Comparison of ENCODE assay signal across 2 cellular contexts in the genomic region with DNA sequence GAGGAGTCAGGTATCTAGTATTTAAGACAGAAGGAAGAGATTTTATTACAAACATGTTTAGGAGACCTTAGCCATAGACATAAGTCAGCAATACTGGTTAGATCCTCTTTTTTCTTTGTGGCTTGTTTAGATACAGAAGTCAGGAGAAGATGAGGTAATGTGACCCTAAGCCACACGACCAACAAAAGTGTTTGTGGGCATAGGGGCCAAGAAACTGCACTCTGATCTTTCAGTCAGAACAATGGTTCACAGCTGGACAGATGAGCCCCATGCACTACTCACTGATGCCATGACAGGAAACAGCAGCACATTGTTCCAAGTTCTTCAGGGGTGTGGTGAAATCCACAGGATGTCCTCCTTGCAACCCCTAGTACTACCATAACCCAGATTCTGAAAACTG.
TF ChIP-seq lines count a peak whose summit lies in the region.

No MANE protein-coding gene starts in this region.

TF ChIP-seq in endothelial cell of umbilical vein, 7 proteins besides CTCF, POLR2A, EP300 and RAD21 (continued from another document):
- TF ChIP-seq MAX (IDR thresholded peaks at IDR 0.05; ENCODE audit: insufficient read depth, insufficient read length) (no peak), JUN (IDR thresholded peaks at IDR 0.05; ENCODE audit: borderline replicate concordance, insufficient read depth, insufficient read length, low read depth) (no peak)

TF ChIP-seq in SK-N-SH, 30 proteins besides CTCF, POLR2A, EP300 and RAD21 (continued from another document):
- TF ChIP-seq TAF1 (IDR thresholded peaks at IDR 0.05; ENCODE audit: borderline replicate concordance, low read depth, low read length) (no peak), CHD2 (IDR thresholded peaks at IDR 0.05; ENCODE audit: low read length, partially characterized antibody) (no peak), SIN3A (IDR thresholded peaks at IDR 0.05; ENCODE audit: borderline replicate concordance, low read depth, low read length) (no peak), TCF12 (IDR thresholded peaks at IDR 0.05) (no peak), TEAD4 (IDR thresholded peaks at IDR 0.05; ENCODE audit: borderline replicate concordance, insufficient read depth) (no peak), RCOR1 (IDR thresholded peaks at IDR 0.05; ENCODE audit: low read length) (no peak)
- TF ChIP-seq, protein P1, sequence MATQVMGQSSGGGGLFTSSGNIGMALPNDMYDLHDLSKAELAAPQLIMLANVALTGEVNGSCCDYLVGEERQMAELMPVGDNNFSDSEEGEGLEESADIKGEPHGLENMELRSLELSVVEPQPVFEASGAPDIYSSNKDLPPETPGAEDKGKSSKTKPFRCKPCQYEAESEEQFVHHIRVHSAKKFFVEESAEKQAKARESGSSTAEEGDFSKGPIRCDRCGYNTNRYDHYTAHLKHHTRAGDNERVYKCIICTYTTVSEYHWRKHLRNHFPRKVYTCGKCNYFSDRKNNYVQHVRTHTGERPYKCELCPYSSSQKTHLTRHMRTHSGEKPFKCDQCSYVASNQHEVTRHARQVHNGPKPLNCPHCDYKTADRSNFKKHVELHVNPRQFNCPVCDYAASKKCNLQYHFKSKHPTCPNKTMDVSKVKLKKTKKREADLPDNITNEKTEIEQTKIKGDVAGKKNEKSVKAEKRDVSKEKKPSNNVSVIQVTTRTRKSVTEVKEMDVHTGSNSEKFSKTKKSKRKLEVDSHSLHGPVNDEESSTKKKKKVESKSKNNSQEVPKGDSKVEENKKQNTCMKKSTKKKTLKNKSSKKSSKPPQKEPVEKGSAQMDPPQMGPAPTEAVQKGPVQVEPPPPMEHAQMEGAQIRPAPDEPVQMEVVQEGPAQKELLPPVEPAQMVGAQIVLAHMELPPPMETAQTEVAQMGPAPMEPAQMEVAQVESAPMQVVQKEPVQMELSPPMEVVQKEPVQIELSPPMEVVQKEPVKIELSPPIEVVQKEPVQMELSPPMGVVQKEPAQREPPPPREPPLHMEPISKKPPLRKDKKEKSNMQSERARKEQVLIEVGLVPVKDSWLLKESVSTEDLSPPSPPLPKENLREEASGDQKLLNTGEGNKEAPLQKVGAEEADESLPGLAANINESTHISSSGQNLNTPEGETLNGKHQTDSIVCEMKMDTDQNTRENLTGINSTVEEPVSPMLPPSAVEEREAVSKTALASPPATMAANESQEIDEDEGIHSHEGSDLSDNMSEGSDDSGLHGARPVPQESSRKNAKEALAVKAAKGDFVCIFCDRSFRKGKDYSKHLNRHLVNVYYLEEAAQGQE (IDR thresholded peaks at IDR 0.05; ENCODE audit: low read depth, low read length) = no peak
